Comparison of ENCODE assay signal across 8 cellular contexts in genomic region chr16:10738231-10739077, GRCh38. TPM values are rescaled to one million over a fixed set of nuclear protein-coding genes. Genes with fewer than 3 reads are reported as not detected.
A peak's percentile ranks its signal among the peaks of the same experiment; 100 is the strongest.
DNase-seq lines count a peak whose midpoint lies in the region; ATAC-seq and TF ChIP-seq lines count a peak whose summit lies in the region.

No MANE protein-coding gene starts in this region.

- no peak for TF ChIP-seq POLR2A in uterus (IDR thresholded peaks at IDR 0.05)

- peaks cover under 1% of the 10 kb centered on the region for H3K9me3 Mint-ChIP-seq in nephron progenitor cell

- H3K4me3 Mint-ChIP-seq in nephron progenitor cell: no peak overlapping the region

- no peaks in the 10 kb centered on the region for H3K27me3 ChIP-seq in uterus

- peaks cover 1% of the 10 kb centered on the region for H3K36me3 Mint-ChIP-seq in nephron progenitor cell (ENCODE audit: low read depth)

- H3K4me1 Mint-ChIP-seq in nephron progenitor cell: peaks cover 60% of the 10 kb centered on the region

- DNase-seq in ELR (ENCODE audit: low read depth): peak; percentile 88
- peak; percentile 58 for DNase-seq in HK-2 (ENCODE audit: unreplicated experiment)
- peak; percentile 5 for DNase-seq in activated CD4-positive, CD25-positive, alpha-beta regulatory T cell treated with anti-CD3 and anti-CD28 coated beads, Interleukin-2, amount 50 U/mL, for 16 hours (ENCODE audit: low read depth, low spot score)
- peak; percentile 67 for DNase-seq in epithelial cell of proximal tubule (ENCODE audit: low read depth)
- DNase-seq in nephron progenitor cell: no peak
- peak; percentile 50 to 56 for DNase-seq in uterus
- DNase-seq in dedifferentiated amniotic fluid mesenchymal stem cell (ENCODE audit: extremely low spot score): no peak

- intact Hi-C loops in uterus (cut with DNase I; ENCODE audit: low total_unique reads): loop anchor here (5.0 kb wide), 1 partner anchor 216 kb away; no protein-coding TSS in a partner anchor

- TF ChIP-seq CTCF in epithelial cell of proximal tubule (conservative IDR thresholded peaks at IDR 0.05; ENCODE audit: low read depth, low read length): no peak
- TF ChIP-seq CTCF in nephron progenitor cell (IDR thresholded peaks at IDR 0.05): no peak
- TF ChIP-seq CTCF in uterus (IDR thresholded peaks at IDR 0.05): no peak

- peaks cover 6% of the 10 kb centered on the region for H3K27me3 Mint-ChIP-seq in nephron progenitor cell (ENCODE audit: low read depth, poor library complexity)

- no peak overlapping the region for H3K4me3 ChIP-seq in epithelial cell of proximal tubule (ENCODE audit: low read depth, low read length)
- H3K4me3 ChIP-seq in uterus: no peak overlapping the region

- H3K27ac ChIP-seq in uterus: peak overlapping the region; percentile 40 to 44

- H3K4me1 ChIP-seq in uterus: no peaks in the 10 kb centered on the region

- H3K9me3 ChIP-seq in uterus: no peaks in the 10 kb centered on the region

- H3K36me3 ChIP-seq in uterus: no peaks in the 10 kb centered on the region

- peak; percentile 70 for ATAC-seq in GM21423 (IDR thresholded peaks at IDR 0.05; ENCODE audit: unreplicated experiment)

- H3K27ac Mint-ChIP-seq in nephron progenitor cell: peak overlapping the region; percentile 52

RNA-seq across cellular contexts. Expression of gene NUBP1, which starts 5.2 kb away (rescaled TPM):
- total RNA-seq in epithelial cell of proximal tubule: 41.4 and 44.2 TPM in 2 replicates
- 10 to 100 TPM; 13.8 to 46.2 (median 26.7) TPM for total RNA-seq in uterus

RNA-seq across cellular contexts. Expression of gene TEKT5, which starts 43.7 kb away (rescaled TPM):
- not detected in 2 replicates for total RNA-seq in epithelial cell of proximal tubule
- under 1 TPM in 1 of 4 donors, not detected in 3; 0.62 TPM for total RNA-seq in uterus

Comparison
In these comparisons a context has a peak if more than half of its experiments do, and no peak if none do; other contexts are left out.
1. DNase-seq: peak in ELR (single experiment), HK-2 (single experiment), activated CD4-positive, CD25-positive, alpha-beta regulatory T cell treated with anti-CD3 and anti-CD28 coated beads, Interleukin-2, amount 50 U/mL, for 16 hours (single experiment), epithelial cell of proximal tubule (single experiment) and uterus (2 of 2); none in nephron progenitor cell (single experiment) and dedifferentiated amniotic fluid mesenchymal stem cell (single experiment).